ENCODE assay signal across 8 cellular contexts in the genomic region with DNA sequence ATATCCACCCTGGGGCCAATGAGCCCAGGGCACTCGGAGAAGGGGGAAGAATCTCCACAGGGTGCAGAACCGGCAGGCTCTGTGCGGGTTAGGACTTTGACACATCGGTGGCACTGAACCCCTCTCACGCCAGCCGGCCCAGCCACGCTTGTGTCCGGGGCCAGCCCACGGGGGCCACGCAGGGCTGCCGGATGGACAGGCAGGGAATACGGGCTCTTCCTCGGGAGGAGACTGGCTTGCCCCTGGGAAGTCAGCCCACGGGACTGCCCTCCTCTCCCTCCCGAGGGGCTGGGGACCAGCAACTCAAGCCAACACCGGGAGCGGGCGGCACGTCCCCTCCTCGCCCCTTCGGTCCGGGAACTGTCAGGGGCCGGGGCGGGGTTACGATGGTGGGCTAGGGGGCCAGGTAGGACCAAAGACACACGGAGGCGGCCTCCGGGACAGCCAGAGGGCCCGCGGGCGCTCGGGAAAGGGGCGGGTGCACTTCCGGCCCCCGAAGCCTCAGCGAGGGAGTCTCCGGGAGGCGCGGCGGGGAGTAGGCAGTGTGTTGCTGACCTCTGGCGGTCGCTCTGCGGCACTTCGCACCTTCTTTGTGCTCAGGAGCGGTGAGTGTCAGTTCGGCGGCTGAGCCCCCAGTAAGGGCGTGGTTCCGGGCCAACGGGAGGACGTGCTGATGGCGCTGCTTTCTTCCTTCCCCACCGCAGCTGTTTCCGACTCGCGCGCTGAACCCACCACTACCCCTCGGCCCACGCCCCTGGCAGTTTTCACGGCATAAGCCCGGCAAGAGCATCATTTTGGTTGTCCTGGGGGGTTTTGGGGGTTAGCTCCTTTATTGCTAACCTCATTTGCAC. TPM values are rescaled to one million over a fixed set of nuclear protein-coding genes. Genes with fewer than 3 reads are reported as not detected.
DNase-seq lines count a peak whose midpoint lies in the region; ATAC-seq and TF ChIP-seq lines count a peak whose summit lies in the region.

No MANE protein-coding gene starts in this region.

- H3K27ac ChIP-seq in layer of hippocampus (ENCODE audit: low read depth, low read length): peak overlapping the region; percentile 24

- peak; percentile 99 for ATAC-seq in GM18868 (IDR thresholded peaks at IDR 0.05; ENCODE audit: unreplicated experiment)
- ATAC-seq in HG03103 (IDR thresholded peaks at IDR 0.05; ENCODE audit: low read depth, unreplicated experiment): peak; percentile 94
- ATAC-seq in activated CD4-positive, CD25-positive, alpha-beta regulatory T cell treated with anti-CD3 and anti-CD28 coated beads, Interleukin-2, amount 50 U/mL, for 24 hours: peak; percentile 99 to 100

- H3K36me3 Mint-ChIP-seq in chondrocyte (ENCODE audit: low read depth): no peaks in the 10 kb centered on the region

- peak; percentile 92 for DNase-seq in AG08396 (ENCODE audit: low spot score)
- DNase-seq in NCI-H2227 treated with DMSO at 0.1 percent for 48 hours (lab: John Stamatoyannopoulos, UW): peak; percentile 70
- peak; percentile 92 for DNase-seq in chondrocyte (ENCODE audit: low spot score)
- peak; percentile 62 to 68 for DNase-seq in stimulated activated CD4-positive, alpha-beta T cell treated with anti-CD3 and anti-CD28 coated beads, Interleukin-1b, Interleukin-23, amount 100 ng/mL, for 1 hour (ENCODE audit: low read depth in 2 of 2)

- peak; percentile 96 for TF ChIP-seq CTCF in chondrocyte (IDR thresholded peaks at IDR 0.05)

- peak overlapping the region; percentile 70 for H3K27ac Mint-ChIP-seq in chondrocyte (ENCODE audit: unreplicated experiment)

- H3K4me3 Mint-ChIP-seq in chondrocyte (ENCODE audit: unreplicated experiment): peak overlapping the region; percentile 83

- no peaks in the 10 kb centered on the region for H3K9me3 Mint-ChIP-seq in chondrocyte (ENCODE audit: low read depth)

- H3K27me3 ChIP-seq in layer of hippocampus (ENCODE audit: control insufficient read depth, insufficient read depth, low read length): no peaks in the 10 kb centered on the region

- peaks cover 20% of the 10 kb centered on the region for H3K27me3 Mint-ChIP-seq in chondrocyte (ENCODE audit: low read depth)

- peaks cover 6% of the 10 kb centered on the region for H3K4me1 Mint-ChIP-seq in chondrocyte (ENCODE audit: low read depth)

RNA-seq across cellular contexts. Expression of gene CYP8B1, which starts 5.1 kb away (rescaled TPM):
- not detected in 3 replicates for total RNA-seq in chondrocyte

RNA-seq across cellular contexts. Expression of gene ZNF662, which starts 25.1 kb away (rescaled TPM):
- total RNA-seq in chondrocyte: not detected in 3 replicates

Comparison
In these comparisons a context has a peak if more than half of its experiments do, and no peak if none do; other contexts are left out.
1. Peak in every context shown above with its lines: DNase-seq, ATAC-seq and H3K27ac ChIP-seq.